ENCODE assay signal across 1 cellular context in genomic region chr2:202588647-202589581, GRCh38.
TF ChIP-seq lines count a peak whose summit lies in the region.

No MANE protein-coding gene starts in this region.

TF ChIP-seq in HepG2, 621 proteins besides CTCF, POLR2A, EP300 and RAD21 (continued from another document and continues in another):
- no peak for TF ChIP-seq ZHX2 (IDR thresholded peaks at IDR 0.05; ENCODE audit: low read depth)
- no peak for TF ChIP-seq ZHX2 (CRISPR knock-in tag; IDR thresholded peaks at IDR 0.05; ENCODE audit: borderline replicate concordance)
- TF ChIP-seq PBX2 (CRISPR knock-in tag; IDR thresholded peaks at IDR 0.05): no peak
- no peak for TF ChIP-seq SMARCE1 (IDR thresholded peaks at IDR 0.05; ENCODE audit: borderline replicate concordance)
- peak; percentile 90 for TF ChIP-seq FOXK1 (CRISPR knock-in tag; IDR thresholded peaks at IDR 0.05; ENCODE audit: borderline replicate concordance, low read depth)
- TF ChIP-seq MZF1 (CRISPR knock-in tag; IDR thresholded peaks at IDR 0.05; ENCODE audit: borderline replicate concordance): no peak
- TF ChIP-seq ARNT (IDR thresholded peaks at IDR 0.05): no peak
- TF ChIP-seq GMEB2 (CRISPR knock-in tag; IDR thresholded peaks at IDR 0.05; ENCODE audit: low read depth): no peak
- TF ChIP-seq ZNF839 (CRISPR knock-in tag; IDR thresholded peaks at IDR 0.05; ENCODE audit: borderline replicate concordance): no peak
- TF ChIP-seq HHEX (CRISPR knock-in tag; IDR thresholded peaks at IDR 0.05): no peak
- peak; percentile 66; the same call in 1 of the 2 replicates for TF ChIP-seq ESRRA (CRISPR knock-in tag; IDR thresholded peaks at IDR 0.05; ENCODE audit: low read depth)
- no peak for TF ChIP-seq ZNF615 (CRISPR knock-in tag; IDR thresholded peaks at IDR 0.05; ENCODE audit: borderline replicate concordance)
- peak; percentile 81 for TF ChIP-seq MAX (IDR thresholded peaks at IDR 0.05)
- peak; percentile 65 for TF ChIP-seq HDAC1 (CRISPR knock-in tag; IDR thresholded peaks at IDR 0.05)
- TF ChIP-seq RFX1 (IDR thresholded peaks at IDR 0.05): no peak
- TF ChIP-seq FOSL2 (CRISPR knock-in tag; IDR thresholded peaks at IDR 0.05): peak; percentile 46
- no peak for TF ChIP-seq EHMT2 (IDR thresholded peaks at IDR 0.05; ENCODE audit: borderline replicate concordance, low read depth, low read length)
- no peak for TF ChIP-seq KLF15 (CRISPR knock-in tag; IDR thresholded peaks at IDR 0.05; ENCODE audit: borderline replicate concordance)
- no peak for TF ChIP-seq NR3C1 (CRISPR knock-in tag; IDR thresholded peaks at IDR 0.05)
- TF ChIP-seq ZNF451 (CRISPR knock-in tag; IDR thresholded peaks at IDR 0.05): 0 out of 2 replicates have a peak, but pooled peaks have one; percentile 38
- TF ChIP-seq RFX3 (CRISPR knock-in tag; IDR thresholded peaks at IDR 0.05): no peak
- no peak; the same call in 1 of the 2 replicates for TF ChIP-seq ZIK1 (CRISPR knock-in tag; IDR thresholded peaks at IDR 0.05; ENCODE audit: borderline replicate concordance, low read depth)
- no peak for TF ChIP-seq RBFOX2 (IDR thresholded peaks at IDR 0.05; ENCODE audit: low read depth, low read length)
- no peak for TF ChIP-seq SNAPC5 (CRISPR knock-in tag; IDR thresholded peaks at IDR 0.05; ENCODE audit: borderline replicate concordance)
- TF ChIP-seq NFIB (CRISPR knock-in tag; IDR thresholded peaks at IDR 0.05; ENCODE audit: borderline replicate concordance): peak; percentile 38; the same call in 1 of the 2 replicates
- TF ChIP-seq YEATS4 (CRISPR knock-in tag; IDR thresholded peaks at IDR 0.05; ENCODE audit: borderline replicate concordance): no peak; the same call in 1 of the 2 replicates
- no peak for TF ChIP-seq NFE2L2 (IDR thresholded peaks at IDR 0.05; ENCODE audit: low read length)
- TF ChIP-seq ZNF644 (CRISPR knock-in tag; IDR thresholded peaks at IDR 0.05; ENCODE audit: low read depth): no peak
- TF ChIP-seq REXO4 (CRISPR knock-in tag; IDR thresholded peaks at IDR 0.05; ENCODE audit: borderline replicate concordance): no peak
- TF ChIP-seq ZFX (CRISPR knock-in tag; IDR thresholded peaks at IDR 0.05; ENCODE audit: low read depth): peak; percentile 37; the same call in 1 of the 2 replicates
- peak; percentile 32; the same call in 1 of the 2 replicates for TF ChIP-seq FOXK2 (IDR thresholded peaks at IDR 0.05)
- TF ChIP-seq EED (CRISPR knock-in tag; IDR thresholded peaks at IDR 0.05): no peak
- TF ChIP-seq ZBTB42 (CRISPR knock-in tag; IDR thresholded peaks at IDR 0.05): no peak
- TF ChIP-seq GLMP (CRISPR knock-in tag; IDR thresholded peaks at IDR 0.05; ENCODE audit: borderline replicate concordance): no peak
- no peak for TF ChIP-seq NFAT5 (CRISPR knock-in tag; IDR thresholded peaks at IDR 0.05)
- TF ChIP-seq MBNL3 (CRISPR knock-in tag; conservative IDR thresholded peaks at IDR 0.05): no peak
- peak; percentile 91 for TF ChIP-seq STAG1 (CRISPR knock-in tag; IDR thresholded peaks at IDR 0.05)
- peak; percentile 15; the same call in 1 of the 2 replicates for TF ChIP-seq NFKB2 (CRISPR knock-in tag; IDR thresholded peaks at IDR 0.05; ENCODE audit: borderline replicate concordance)
- TF ChIP-seq ZNF414 (CRISPR knock-in tag; IDR thresholded peaks at IDR 0.05): no peak
- peak; percentile 56 for TF ChIP-seq ZNF781 (CRISPR knock-in tag; IDR thresholded peaks at IDR 0.05; ENCODE audit: borderline replicate concordance, not compliant biosample characterization)
- TF ChIP-seq ADNP (CRISPR knock-in tag; IDR thresholded peaks at IDR 0.05): no peak
- TF ChIP-seq NRL (CRISPR knock-in tag; IDR thresholded peaks at IDR 0.05; ENCODE audit: borderline replicate concordance): 0 out of 2 replicates have a peak, but pooled peaks have one; percentile 77
- peak; percentile 89 for TF ChIP-seq HDAC2 (CRISPR knock-in tag; IDR thresholded peaks at IDR 0.05)
- no peak for TF ChIP-seq ZKSCAN5 (CRISPR knock-in tag; IDR thresholded peaks at IDR 0.05)
- TF ChIP-seq SRSF9 (IDR thresholded peaks at IDR 0.05; ENCODE audit: borderline replicate concordance, insufficient read depth, low read depth, low read length, poor library complexity, severe bottlenecking): no peak
- no peak for TF ChIP-seq ZNF121 (CRISPR knock-in tag; IDR thresholded peaks at IDR 0.05)
- no peak for TF ChIP-seq REPIN1 (CRISPR knock-in tag; IDR thresholded peaks at IDR 0.05; ENCODE audit: borderline replicate concordance, low read depth)
- TF ChIP-seq ZNF614 (CRISPR knock-in tag; IDR thresholded peaks at IDR 0.05; ENCODE audit: borderline replicate concordance): peak; percentile 62; the same call in 1 of the 2 replicates
- TF ChIP-seq CSRNP2 (CRISPR knock-in tag; conservative IDR thresholded peaks at IDR 0.05; ENCODE audit: low read depth): no peak
- TF ChIP-seq NFRKB (IDR thresholded peaks at IDR 0.05): no peak
- peak; percentile 65 for TF ChIP-seq HOXA5 (CRISPR knock-in tag; IDR thresholded peaks at IDR 0.05)
